Comparison of ENCODE assay signal across 12 cellular contexts in genomic region chr1:13756557-13757315, GRCh38. TPM values are rescaled to one million over a fixed set of nuclear protein-coding genes. Genes with fewer than 3 reads are reported as not detected.
A peak's percentile ranks its signal among the peaks of the same experiment; 100 is the strongest.
DNase-seq lines count a peak whose midpoint lies in the region; ATAC-seq, FAIRE-seq and TF ChIP-seq lines count a peak whose summit lies in the region.
"Had no signal": no experiment of that assay in that cellular context is flagged by ENCODE, and none has a peak within 500 bp of the region (broad histone marks: within the 10 kb centered on the region; RNA-seq: fewer than 3 reads in every experiment).

No MANE protein-coding gene starts in this region.

- H3K4me1 ChIP-seq in KMS-11 (ENCODE audit: low read depth, poor library complexity, severe bottlenecking), result peaks cover 73% of the 10 kb centered on the region
- H3K4me1 ChIP-seq in pancreas, result peaks cover 13 to 43% (median 25%) of the 10 kb centered on the region in 3 donors
- peaks cover 7 to 60% (median 34%) of the 10 kb centered on the region in 4 donors for H3K4me1 ChIP-seq in transverse colon

- WGBS in pancreas, 2 donors, result 50 to 58% methylated on average over 4 of the region's 4 CpGs
- 55 to 69% methylated on average over 3 to 4 of the region's 4 CpGs for WGBS in transverse colon (ENCODE audit: low coverage in 1 of 2), 2 donors

- no peak for TF ChIP-seq POLR2A in transverse colon (IDR thresholded peaks at IDR 0.05)

- no peak overlapping the region for H2AFZ ChIP-seq in KMS-11 (ENCODE audit: low read depth)

- TF ChIP-seq EP300 in transverse colon (IDR thresholded peaks at IDR 0.05; ENCODE audit: low read depth), result no peak

- no peak for ATAC-seq in pancreas

- H3K79me2 ChIP-seq in KMS-11 (ENCODE audit: insufficient read depth, low read depth), result peaks cover 100% of the 10 kb centered on the region

- FAIRE-seq in G401.6 (lab: Jason Lieb, UNC) (peak; percentile 28), bronchial epithelial cell (lab: Jason Lieb, UNC) (no peak), pancreas (lab: Jason Lieb, UNC) (peak; percentile 5)

- intact Hi-C loops in pancreas (cut with DNase I), result no loop called here
- intact Hi-C loops in transverse colon (cut with DNase I; ENCODE audit: low total_unique reads), result no loop called here

- in situ Hi-C loops in transverse colon (cut with MboI; ENCODE audit: low pct_ligation_motif_present in 1 of 4, low pct_unique_long_range_greater_than_20kb in 1 of 4, low sequenced_read_pairs in 3 of 4), result no loop called here

- H3K9ac ChIP-seq in KMS-11, result no peak overlapping the region

- DNase-seq in bronchial epithelial cell (ENCODE audit: low read depth) (peak; percentile 47), pancreas (no peak), cerebellar cortex (ENCODE audit: low spot score) (no peak), ecto neural progenitor cell (ENCODE audit: low spot score) (no peak), transverse colon (no peak)
- DNase-seq: activated CD4-positive, alpha-beta T cell treated with anti-CD3 and anti-CD28 coated beads for 1 hour; adrenal gland; nephron progenitor cell; SHP77 treated with DMSO at 0.1 percent for 48 hours; stimulated activated CD4-positive, alpha-beta T cell treated with anti-CD3 and anti-CD28 coated beads, Interleukin-4, amount 100 ng/mL, for 1 hour had no signal

- H3K9me3 ChIP-seq in pancreas (no peaks in the 10 kb centered on the region), transverse colon (no peaks in the 10 kb centered on the region)
- H3K9me3 ChIP-seq: adrenal gland had no signal

- TF ChIP-seq CTCF in KMS-11 (conservative IDR thresholded peaks at IDR 0.05; ENCODE audit: low read depth, low read length) (no peak), bronchial epithelial cell (IDR thresholded peaks at IDR 0.05; ENCODE audit: insufficient read depth, low read length, severe bottlenecking) (no peak), pancreas (IDR thresholded peaks at IDR 0.05) (no peak), transverse colon (IDR thresholded peaks at IDR 0.05) (no peak)

- H4K20me1 ChIP-seq in KMS-11 (ENCODE audit: insufficient read depth), result peaks cover 34% of the 10 kb centered on the region

- H3K4me3 ChIP-seq in KMS-11 (IDR thresholded peaks at IDR 0.05; ENCODE audit: insufficient read depth, low read depth, low read length) (no peak overlapping the region), bronchial epithelial cell (ENCODE audit: low read depth, low read length) (no peak overlapping the region), pancreas (no peak overlapping the region), transverse colon (no peak overlapping the region)
- H3K4me3 ChIP-seq: adrenal gland had no signal

- H3K27me3 ChIP-seq in KMS-11 (ENCODE audit: insufficient read depth, low read depth) (no peaks in the 10 kb centered on the region), bronchial epithelial cell (ENCODE audit: control insufficient read depth, insufficient read depth, low read length) (no peaks in the 10 kb centered on the region), pancreas (no peaks in the 10 kb centered on the region), transverse colon (no peaks in the 10 kb centered on the region)
- H3K27me3 ChIP-seq: adrenal gland had no signal

- 0 out of 2 replicates have a peak overlapping the region, but pooled peaks have one; percentile 36 for H3K4me2 ChIP-seq in KMS-11

- H3K36me3 ChIP-seq in KMS-11 (ENCODE audit: insufficient read depth) (no peaks in the 10 kb centered on the region; the same call in 1 of the 2 replicates), bronchial epithelial cell (ENCODE audit: control insufficient read depth, insufficient read depth, low read length) (peaks cover 4% of the 10 kb centered on the region), pancreas (no peaks in the 10 kb centered on the region), transverse colon (no peaks in the 10 kb centered on the region)
- H3K36me3 ChIP-seq: adrenal gland had no signal

- H3K27ac ChIP-seq in KMS-11, result no peak overlapping the region; the same call in 1 of the 2 replicates
- H3K27ac ChIP-seq in pancreas, result peak overlapping the region in 1 of 4 donors; percentile 75
- H3K27ac ChIP-seq in transverse colon, result no peak overlapping the region
- H3K27ac ChIP-seq: adrenal gland had no signal

RNA-seq across cellular contexts. Expression of gene PRDM2, which starts 56.7 kb away (rescaled TPM):
- total RNA-seq in bronchial epithelial cell (7.1 and 7.6 TPM in 2 replicates), pancreas (10 to 100 TPM; 13.8 to 26.4 (median 15.7) TPM), transverse colon (10 to 100 TPM; 27.3 to 40.5 (median 35.8) TPM)
- 10 to 100 TPM in 1 of 2 donors, 1 to 10 TPM in 1; 9.3 to 11.4 TPM for polyA plus RNA-seq in pancreas
